Comparison of ENCODE assay signal across 10 cellular contexts in the genomic region with DNA sequence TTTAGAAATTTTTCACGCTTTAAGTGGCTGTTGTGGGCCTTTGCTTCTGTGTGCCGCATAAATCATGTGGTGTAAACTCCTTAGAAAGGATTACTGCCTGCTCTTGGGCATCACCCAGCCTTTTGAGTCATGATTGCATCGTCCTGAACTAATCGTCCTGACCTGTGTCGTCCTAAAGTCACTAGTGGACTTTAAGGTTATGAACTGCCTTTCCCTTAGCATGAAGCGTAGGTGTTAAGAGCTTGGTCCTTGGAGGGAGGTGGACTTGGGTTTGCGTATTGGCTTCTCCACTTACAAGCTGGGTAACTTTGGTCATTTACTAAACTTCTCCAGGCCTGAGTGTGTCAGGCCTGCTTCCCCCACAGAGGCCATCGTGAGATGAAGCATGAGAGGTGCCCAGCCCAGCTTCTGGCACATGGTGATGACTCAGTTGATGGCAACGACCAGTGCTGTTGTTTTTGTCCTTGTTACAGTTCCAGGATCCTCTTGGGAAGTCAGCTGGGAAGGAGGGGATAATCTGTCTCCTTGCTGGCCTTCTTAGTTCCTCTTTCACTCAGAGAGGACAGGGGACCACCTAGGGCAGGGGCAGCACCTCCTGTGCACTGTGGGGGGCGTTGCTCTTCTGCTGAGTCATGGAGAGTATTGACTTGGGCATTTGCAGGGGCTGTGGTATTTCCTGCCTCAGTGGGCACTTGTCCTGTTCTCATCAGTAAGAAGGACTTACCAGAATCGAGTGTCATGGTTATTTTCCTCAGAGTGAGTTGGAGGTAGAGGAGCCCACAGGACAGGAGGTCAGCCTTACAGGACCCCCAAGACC. TPM values are rescaled to one million over a fixed set of nuclear protein-coding genes. Genes with fewer than 3 reads are reported as not detected.
A peak's percentile ranks its signal among the peaks of the same experiment; 100 is the strongest.
DNase-seq lines count a peak whose midpoint lies in the region; ATAC-seq and TF ChIP-seq lines count a peak whose summit lies in the region.
"Had no signal": no experiment of that assay in that cellular context is flagged by ENCODE, and none has a peak within 500 bp of the region (broad histone marks: within the 10 kb centered on the region; RNA-seq: fewer than 3 reads in every experiment).

No MANE protein-coding gene starts in this region.

- no peaks in the 10 kb centered on the region for H3K27me3 ChIP-seq in neural progenitor cell
- H3K27me3 ChIP-seq in effector memory CD4-positive, alpha-beta T cell (replicated peaks; ENCODE audit: control insufficient read depth, insufficient read depth, low read length, poor library complexity, severe bottlenecking), result no peaks in the 10 kb centered on the region

- no TSS peak for BruUV-seq in Calu3 (replicated peaks; lab: Mats Ljungman, UMichigan)

- H3K4me3 Mint-ChIP-seq in effector memory CD8-positive, alpha-beta T cell, result no peak overlapping the region
- H3K4me3 Mint-ChIP-seq in neural progenitor cell (no peak overlapping the region), Calu3 (ENCODE audit: low read depth, unreplicated experiment) (no peak overlapping the region)
- H3K4me3 Mint-ChIP-seq: activated CD4-positive, alpha-beta T cell treated with anti-CD3 and anti-CD28 coated beads, Interleukin-2, amount 10 ng/mL, durations not matched to agents 24 days and 14 days had no signal

- peaks cover 13% of the 10 kb centered on the region for H3F3A ChIP-seq in neural progenitor cell (ENCODE audit: low read depth)

- no peaks in the 10 kb centered on the region for H3K79me2 ChIP-seq in neural progenitor cell (ENCODE audit: low read depth)

- no peak for TF ChIP-seq POLR2A in NB4 (IDR thresholded peaks at IDR 0.05; ENCODE audit: extremely low read depth, insufficient read length)

- intact Hi-C loops in Calu3 (cut with micrococcal nuclease; ENCODE audit: unreplicated experiment), result no loop called here

- H3K4me1 Mint-ChIP-seq in effector memory CD8-positive, alpha-beta T cell (ENCODE audit: low read depth in 2 of 2), result peaks cover 0 to 4% of the 10 kb centered on the region in 2 donors
- H3K4me1 Mint-ChIP-seq in neural progenitor cell, result peaks cover 33% of the 10 kb centered on the region
- no peaks in the 10 kb centered on the region for H3K4me1 Mint-ChIP-seq in Calu3 (ENCODE audit: low read depth, unreplicated experiment)
- H3K4me1 Mint-ChIP-seq: activated CD4-positive, alpha-beta T cell treated with anti-CD3 and anti-CD28 coated beads, Interleukin-2, amount 10 ng/mL, durations not matched to agents 24 days and 14 days had no signal

- no peaks in the 10 kb centered on the region for H3K9me3 ChIP-seq in neural progenitor cell (ENCODE audit: low read depth)
- no peaks in the 10 kb centered on the region for H3K9me3 ChIP-seq in effector memory CD4-positive, alpha-beta T cell (ENCODE audit: control insufficient read depth, low read length)

- H4K20me1 ChIP-seq in neural progenitor cell (ENCODE audit: low read depth), result peaks cover 9% of the 10 kb centered on the region

- no peak for ATAC-seq in effector memory CD8-positive, alpha-beta T cell (replicated peaks)
- no peak for ATAC-seq in GM19328 (IDR thresholded peaks at IDR 0.05; ENCODE audit: unreplicated experiment)
- ATAC-seq in HG02970 (IDR thresholded peaks at IDR 0.05; ENCODE audit: low FRiP score, unreplicated experiment), result no peak

- no peak overlapping the region for H3K27ac ChIP-seq in neural progenitor cell
- H3K27ac ChIP-seq in effector memory CD4-positive, alpha-beta T cell (ENCODE audit: insufficient read depth, low read length, poor library complexity, severe bottlenecking), result no peak overlapping the region

- peaks cover 12% of the 10 kb centered on the region for H3K36me3 Mint-ChIP-seq in effector memory CD8-positive, alpha-beta T cell (ENCODE audit: insufficient read depth)
- H3K36me3 Mint-ChIP-seq in neural progenitor cell (peaks cover 11% of the 10 kb centered on the region), Calu3 (ENCODE audit: insufficient read depth, unreplicated experiment) (no peaks in the 10 kb centered on the region)

- TF ChIP-seq CTCF in AG10803 (conservative IDR thresholded peaks at IDR 0.05; ENCODE audit: low read length), result no peak
- no peak for TF ChIP-seq CTCF in NB4 (IDR thresholded peaks at IDR 0.05; ENCODE audit: low read depth, low read length)
- no peak for TF ChIP-seq CTCF in neural progenitor cell (IDR thresholded peaks at IDR 0.05)
- TF ChIP-seq CTCF in Calu3 (IDR thresholded peaks at IDR 0.05; ENCODE audit: unreplicated experiment), result no peak

- H3K9me3 Mint-ChIP-seq in effector memory CD8-positive, alpha-beta T cell, result no peaks in the 10 kb centered on the region
- H3K9me3 Mint-ChIP-seq in neural progenitor cell, result no peaks in the 10 kb centered on the region
- H3K9me3 Mint-ChIP-seq in Calu3 (ENCODE audit: low read depth, unreplicated experiment), result no peaks in the 10 kb centered on the region
- H3K9me3 Mint-ChIP-seq: activated CD4-positive, alpha-beta T cell treated with anti-CD3 and anti-CD28 coated beads, Interleukin-2, amount 10 ng/mL, durations not matched to agents 24 days and 14 days had no signal

- no peak overlapping the region for H3K4me3 ChIP-seq in AG10803 (ENCODE audit: low read length)
- H3K4me3 ChIP-seq in NB4 (ENCODE audit: low read depth, low read length), result no peak overlapping the region
- H3K4me3 ChIP-seq in neural progenitor cell, result no peak overlapping the region
- no peak overlapping the region for H3K4me3 ChIP-seq in effector memory CD4-positive, alpha-beta T cell (ENCODE audit: insufficient read depth, low read depth, low read length, poor library complexity, severe bottlenecking)

- DNase-seq in AG10803 (ENCODE audit: low read depth), result peak; percentile 85
- peak; percentile 49 for DNase-seq in NB4 (ENCODE audit: low read depth)
- no peak for DNase-seq in effector memory CD8-positive, alpha-beta T cell
- DNase-seq in neural progenitor cell (ENCODE audit: low spot score), result no peak
- DNase-seq in effector memory CD4-positive, alpha-beta T cell, result no peak
- no peak for DNase-seq in Calu3
- DNase-seq: activated CD4-positive, alpha-beta T cell treated with anti-CD3 and anti-CD28 coated beads, Interleukin-2, amount 10 ng/mL, durations not matched to agents 24 days and 14 days; DMS 273 treated with DMSO at 0.1 percent for 48 hours had no signal

- H3K27me3 Mint-ChIP-seq in effector memory CD8-positive, alpha-beta T cell, result no peaks in the 10 kb centered on the region
- H3K27me3 Mint-ChIP-seq in neural progenitor cell (ENCODE audit: insufficient read depth, low read depth) (peaks cover 5% of the 10 kb centered on the region), Calu3 (ENCODE audit: unreplicated experiment) (no peaks in the 10 kb centered on the region)
- H3K27me3 Mint-ChIP-seq: activated CD4-positive, alpha-beta T cell treated with anti-CD3 and anti-CD28 coated beads, Interleukin-2, amount 10 ng/mL, durations not matched to agents 24 days and 14 days had no signal

- H3K36me3 ChIP-seq in neural progenitor cell, result no peaks in the 10 kb centered on the region
- H3K36me3 ChIP-seq in effector memory CD4-positive, alpha-beta T cell (ENCODE audit: control insufficient read depth, insufficient read depth, low read length), result peaks cover 30% of the 10 kb centered on the region

- no peak overlapping the region for H2AFZ ChIP-seq in neural progenitor cell (replicated peaks)

- H3K4me1 ChIP-seq in neural progenitor cell, result peaks cover 22% of the 10 kb centered on the region
- no peaks in the 10 kb centered on the region for H3K4me1 ChIP-seq in effector memory CD4-positive, alpha-beta T cell (ENCODE audit: control insufficient read depth, insufficient read depth, low read length, poor library complexity, severe bottlenecking)

- peak overlapping the region; percentile 13 to 83 for H3K27ac Mint-ChIP-seq in effector memory CD8-positive, alpha-beta T cell
- H3K27ac Mint-ChIP-seq in neural progenitor cell, result peak overlapping the region; percentile 72
- no peak overlapping the region for H3K27ac Mint-ChIP-seq in Calu3 (ENCODE audit: unreplicated experiment)
- H3K27ac Mint-ChIP-seq: activated CD4-positive, alpha-beta T cell treated with anti-CD3 and anti-CD28 coated beads, Interleukin-2, amount 10 ng/mL, durations not matched to agents 24 days and 14 days had no signal

- CTCF ChIA-PET in Calu3 (lab: Charles Lee), result no interaction called here

- no peak overlapping the region for H3K9ac ChIP-seq in neural progenitor cell

- H3K4me2 ChIP-seq in neural progenitor cell, result no peak overlapping the region

RNA-seq across cellular contexts. Expression of a gene that starts 54.2 kb away (rescaled TPM):
- total RNA-seq in neural progenitor cell (ENCODE audit: low replicate concordance) (16.0 and 28.5 TPM in 2 replicates), Calu3 (2022) (14.4 and 16.1 TPM in 2 replicates)

Comparison
In these comparisons a context has a peak if more than half of its experiments do, and no peak if none do; other contexts are left out.
1. DNase-seq: peak in AG10803 (single experiment) and NB4 (single experiment); none in effector memory CD8-positive, alpha-beta T cell (0 of 3), neural progenitor cell (single experiment), effector memory CD4-positive, alpha-beta T cell (0 of 3) and Calu3 (single experiment).